Comparison of ENCODE assay signal across 1 cellular context in genomic region chr1:23790696-23791433, GRCh38.
TF ChIP-seq lines count a peak whose summit lies in the region.

TSS of gene LYPLA2 (plus strand) at chr1:23791145. CDS start at chr1:23792683, 1,538 bp downstream.

TF ChIP-seq in K562, 482 proteins besides CTCF, POLR2A, EP300 and RAD21 (continued from another document and continues in another):
- TF ChIP-seq PBX2 (CRISPR knock-in tag; IDR thresholded peaks at IDR 0.05; ENCODE audit: low read depth) (no peak), PBX2 (tag; conservative IDR thresholded peaks at IDR 0.05; ENCODE audit: low read depth) (peak; percentile 52; the same call in 1 of the 2 replicates), PML (IDR thresholded peaks at IDR 0.05; ENCODE audit: low read length) (0 out of 2 replicates have a peak, but pooled peaks have one; percentile 33), ZBTB5 (IDR thresholded peaks at IDR 0.05) (no peak), TRIM28 (IDR thresholded peaks at IDR 0.05) (no peak), RFX5 (IDR thresholded peaks at IDR 0.05; ENCODE audit: low read depth, low read length) (no peak), NR4A1 (CRISPR knock-in tag; IDR thresholded peaks at IDR 0.05) (no peak), NR4A1 (tag; IDR thresholded peaks at IDR 0.05) (no peak), ZNF584 (CRISPR knock-in tag; IDR thresholded peaks at IDR 0.05; ENCODE audit: low read depth) (no peak), MBD1 (CRISPR knock-in tag; IDR thresholded peaks at IDR 0.05) (no peak), ETS2 (tag; IDR thresholded peaks at IDR 0.05; ENCODE audit: borderline replicate concordance, poor library complexity, severe bottlenecking) (no peak), ZNF41 (CRISPR knock-in tag; conservative IDR thresholded peaks at IDR 0.05) (no peak), C11orf30 (IDR thresholded peaks at IDR 0.05; ENCODE audit: low read depth) (peak; percentile 67), AFF1 (IDR thresholded peaks at IDR 0.05; ENCODE audit: low read depth in 1 of 2, partially characterized antibody in 2 of 2) (no peak), KDM5B (IDR thresholded peaks at IDR 0.05; ENCODE audit: insufficient replicate concordance, low read depth, low read length) (peak; percentile 80), ZHX1 (conservative IDR thresholded peaks at IDR 0.05; ENCODE audit: low read length) (no peak), TOE1 (IDR thresholded peaks at IDR 0.05; ENCODE audit: borderline replicate concordance) (peak; percentile 36; the same call in 1 of the 2 replicates), TOE1 (CRISPR knock-in tag; IDR thresholded peaks at IDR 0.05; ENCODE audit: borderline replicate concordance, low read depth) (no peak), ATF7 (IDR thresholded peaks at IDR 0.05) (peak; percentile 72), EHMT2 (IDR thresholded peaks at IDR 0.05) (no peak), POLR2G (IDR thresholded peaks at IDR 0.05; ENCODE audit: low read depth, low read length) (peak; percentile 93), CREB1 (IDR thresholded peaks at IDR 0.05) (peak; percentile 49; the same call in 1 of the 2 replicates), CREB1 (CRISPR knock-in tag; IDR thresholded peaks at IDR 0.05) (0 out of 2 replicates have a peak, but pooled peaks have one; percentile 31), ZNF764 (CRISPR knock-in tag; IDR thresholded peaks at IDR 0.05; ENCODE audit: low read depth) (no peak)
- TF ChIP-seq, protein P1, sequence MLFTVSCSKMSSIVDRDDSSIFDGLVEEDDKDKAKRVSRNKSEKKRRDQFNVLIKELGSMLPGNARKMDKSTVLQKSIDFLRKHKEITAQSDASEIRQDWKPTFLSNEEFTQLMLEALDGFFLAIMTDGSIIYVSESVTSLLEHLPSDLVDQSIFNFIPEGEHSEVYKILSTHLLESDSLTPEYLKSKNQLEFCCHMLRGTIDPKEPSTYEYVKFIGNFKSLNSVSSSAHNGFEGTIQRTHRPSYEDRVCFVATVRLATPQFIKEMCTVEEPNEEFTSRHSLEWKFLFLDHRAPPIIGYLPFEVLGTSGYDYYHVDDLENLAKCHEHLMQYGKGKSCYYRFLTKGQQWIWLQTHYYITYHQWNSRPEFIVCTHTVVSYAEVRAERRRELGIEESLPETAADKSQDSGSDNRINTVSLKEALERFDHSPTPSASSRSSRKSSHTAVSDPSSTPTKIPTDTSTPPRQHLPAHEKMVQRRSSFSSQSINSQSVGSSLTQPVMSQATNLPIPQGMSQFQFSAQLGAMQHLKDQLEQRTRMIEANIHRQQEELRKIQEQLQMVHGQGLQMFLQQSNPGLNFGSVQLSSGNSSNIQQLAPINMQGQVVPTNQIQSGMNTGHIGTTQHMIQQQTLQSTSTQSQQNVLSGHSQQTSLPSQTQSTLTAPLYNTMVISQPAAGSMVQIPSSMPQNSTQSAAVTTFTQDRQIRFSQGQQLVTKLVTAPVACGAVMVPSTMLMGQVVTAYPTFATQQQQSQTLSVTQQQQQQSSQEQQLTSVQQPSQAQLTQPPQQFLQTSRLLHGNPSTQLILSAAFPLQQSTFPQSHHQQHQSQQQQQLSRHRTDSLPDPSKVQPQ (CRISPR knock-in tag; IDR thresholded peaks at IDR 0.05; ENCODE audit: borderline replicate concordance) = no peak
- TF ChIP-seq, protein P2, sequence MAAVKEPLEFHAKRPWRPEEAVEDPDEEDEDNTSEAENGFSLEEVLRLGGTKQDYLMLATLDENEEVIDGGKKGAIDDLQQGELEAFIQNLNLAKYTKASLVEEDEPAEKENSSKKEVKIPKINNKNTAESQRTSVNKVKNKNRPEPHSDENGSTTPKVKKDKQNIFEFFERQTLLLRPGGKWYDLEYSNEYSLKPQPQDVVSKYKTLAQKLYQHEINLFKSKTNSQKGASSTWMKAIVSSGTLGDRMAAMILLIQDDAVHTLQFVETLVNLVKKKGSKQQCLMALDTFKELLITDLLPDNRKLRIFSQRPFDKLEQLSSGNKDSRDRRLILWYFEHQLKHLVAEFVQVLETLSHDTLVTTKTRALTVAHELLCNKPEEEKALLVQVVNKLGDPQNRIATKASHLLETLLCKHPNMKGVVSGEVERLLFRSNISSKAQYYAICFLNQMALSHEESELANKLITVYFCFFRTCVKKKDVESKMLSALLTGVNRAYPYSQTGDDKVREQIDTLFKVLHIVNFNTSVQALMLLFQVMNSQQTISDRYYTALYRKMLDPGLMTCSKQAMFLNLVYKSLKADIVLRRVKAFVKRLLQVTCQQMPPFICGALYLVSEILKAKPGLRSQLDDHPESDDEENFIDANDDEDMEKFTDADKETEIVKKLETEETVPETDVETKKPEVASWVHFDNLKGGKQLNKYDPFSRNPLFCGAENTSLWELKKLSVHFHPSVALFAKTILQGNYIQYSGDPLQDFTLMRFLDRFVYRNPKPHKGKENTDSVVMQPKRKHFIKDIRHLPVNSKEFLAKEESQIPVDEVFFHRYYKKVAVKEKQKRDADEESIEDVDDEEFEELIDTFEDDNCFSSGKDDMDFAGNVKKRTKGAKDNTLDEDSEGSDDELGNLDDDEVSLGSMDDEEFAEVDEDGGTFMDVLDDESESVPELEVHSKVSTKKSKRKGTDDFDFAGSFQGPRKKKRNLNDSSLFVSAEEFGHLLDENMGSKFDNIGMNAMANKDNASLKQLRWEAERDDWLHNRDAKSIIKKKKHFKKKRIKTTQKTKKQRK (IDR thresholded peaks at IDR 0.05; ENCODE audit: borderline replicate concordance, low read depth, low read length) = no peak
